In genomic region chr17:38800237-38800760, GRCh38 we compare ENCODE assay signal across 8 cellular contexts. TPM values are rescaled to one million over a fixed set of nuclear protein-coding genes. Genes with fewer than 3 reads are reported as not detected.
DNase-seq lines count a peak whose midpoint lies in the region; TF ChIP-seq lines count a peak whose summit lies in the region.

No MANE protein-coding gene starts in this region.

- intact Hi-C loops in OCI-LY7 (cut with micrococcal nuclease; ENCODE audit: unreplicated experiment): loop anchor here (1.0 kb wide), 1 partner anchor 69 kb away; no protein-coding TSS in a partner anchor

- POLR2A ChIA-PET in OCI-LY7 (lab: Charles Lee): interaction anchor here (0.8 kb wide), 1 partner anchor 8 kb away, joined by 3 read pairs; no protein-coding TSS in a partner anchor

- no TSS peak for BruUV-seq in OCI-LY7 (replicated peaks; lab: Mats Ljungman, UMichigan)

- H3K4me2 ChIP-seq in OCI-LY7 (ENCODE audit: low read length) (peak overlapping the region; percentile 86), parathyroid adenoma (ENCODE audit: low read length) (peak overlapping the region; percentile 50)

- H3K27me3 ChIP-seq in parathyroid adenoma (ENCODE audit: control insufficient read depth, insufficient read depth, low read length): no peaks in the 10 kb centered on the region

- H3K4me3 ChIP-seq in OCI-LY7 (ENCODE audit: low read depth, low read length, poor library complexity, severe bottlenecking) (peak overlapping the region; percentile 97), epithelial cell of proximal tubule (ENCODE audit: low read depth, low read length) (peak overlapping the region; percentile 83), parathyroid adenoma (ENCODE audit: low read depth, low read length) (peak overlapping the region; percentile 73)

- H3K79me2 ChIP-seq in OCI-LY7 (ENCODE audit: insufficient read depth, low read depth, low read length) (peaks cover 31% of the 10 kb centered on the region), parathyroid adenoma (peaks cover 18% of the 10 kb centered on the region)

- H3K27ac ChIP-seq in OCI-LY7 (ENCODE audit: low read depth, low read length, poor library complexity, severe bottlenecking): peak overlapping the region; percentile 80
- peak overlapping the region; percentile 99 for H3K27ac ChIP-seq in parathyroid adenoma

- H3K36me3 ChIP-seq in ES-I3 (ENCODE audit: insufficient read depth, low read length) (peaks cover 5% of the 10 kb centered on the region), OCI-LY7 (ENCODE audit: insufficient read depth, low read length) (peaks cover 53% of the 10 kb centered on the region), parathyroid adenoma (ENCODE audit: control insufficient read depth, insufficient read depth, low read length) (no peaks in the 10 kb centered on the region)

- no peaks in the 10 kb centered on the region for H3K9me2 ChIP-seq in OCI-LY7 (ENCODE audit: insufficient read depth, low read length)

- H3K9ac ChIP-seq in ES-I3 (ENCODE audit: low read depth, low read length) (peak overlapping the region; percentile 81; the same call in 1 of the 2 replicates), parathyroid adenoma (no peak overlapping the region)

- no peaks in the 10 kb centered on the region for H4K20me1 ChIP-seq in OCI-LY7 (ENCODE audit: insufficient read depth, low read length)

- peak overlapping the region; percentile 56; the same call in 1 of the 2 replicates for H2AFZ ChIP-seq in OCI-LY7 (ENCODE audit: low read length)
- peak overlapping the region; percentile 98 for H2AFZ ChIP-seq in parathyroid adenoma

- no peak for TF ChIP-seq CTCF in OCI-LY7 (conservative IDR thresholded peaks at IDR 0.05; ENCODE audit: low read length)
- TF ChIP-seq CTCF in epithelial cell of proximal tubule (conservative IDR thresholded peaks at IDR 0.05; ENCODE audit: low read depth, low read length): no peak
- no peak for TF ChIP-seq CTCF in parathyroid adenoma (IDR thresholded peaks at IDR 0.05)

- H3K9me3 ChIP-seq in ES-I3 (ENCODE audit: control insufficient read depth, insufficient read depth, low read length): no peaks in the 10 kb centered on the region
- H3K9me3 ChIP-seq in OCI-LY7 (ENCODE audit: low read length): no peaks in the 10 kb centered on the region
- no peaks in the 10 kb centered on the region for H3K9me3 ChIP-seq in parathyroid adenoma (ENCODE audit: control insufficient read depth, low read length)

- CTCF ChIA-PET in OCI-LY7 (lab: Charles Lee; ENCODE audit: unreplicated experiment): no interaction called here

- H3K4me1 ChIP-seq in ES-I3 (ENCODE audit: insufficient read depth, low read length): no peaks in the 10 kb centered on the region; the same call in 1 of the 2 replicates
- peaks cover 24% of the 10 kb centered on the region for H3K4me1 ChIP-seq in OCI-LY7 (ENCODE audit: insufficient read depth, low read length, poor library complexity, severe bottlenecking)
- H3K4me1 ChIP-seq in parathyroid adenoma: peaks cover 8% of the 10 kb centered on the region

- DNase-seq in OCI-LY7 (ENCODE audit: low spot score) (no peak), epithelial cell of proximal tubule (ENCODE audit: low read depth) (no peak), superior temporal gyrus (ENCODE audit: extremely low spot score) (no peak), AG08395 (ENCODE audit: low spot score) (no peak), NCI-H345 (lab: John Stamatoyannopoulos, UW) (no peak)
- no peak for DNase-seq in stimulated activated naive CD4-positive, alpha-beta T cell (lab: John Stamatoyannopoulos, UW)

RNA-seq across cellular contexts. Expression of gene PIP4K2B, which starts 0.9 kb away (rescaled TPM):
- total RNA-seq in OCI-LY7 (2014; rRNA removed; shearing (Covaris generic)): 23.6 and 33.0 TPM in 2 replicates
- total RNA-seq in OCI-LY7 (2022) (37.8 and 38.6 TPM in 2 replicates), epithelial cell of proximal tubule (20.9 and 39.0 TPM in 2 replicates)

RNA-seq across cellular contexts. Expression of gene CWC25, which starts 24.8 kb away (rescaled TPM):
- 22.2 and 25.4 TPM in 2 replicates for total RNA-seq in OCI-LY7 (2014; rRNA removed; shearing (Covaris generic))
- 26.8 and 30.8 TPM in 2 replicates for total RNA-seq in OCI-LY7 (2022)
- 9.6 and 13.9 TPM in 2 replicates for total RNA-seq in epithelial cell of proximal tubule

RNA-seq across cellular contexts. Expression of gene PSMB3, which starts 47.8 kb away (rescaled TPM):
- total RNA-seq in OCI-LY7 (2014; rRNA removed; shearing (Covaris generic)): 290 and 348 TPM in 2 replicates
- total RNA-seq in OCI-LY7 (2022): 231 and 246 TPM in 2 replicates
- 311 and 436 TPM in 2 replicates for total RNA-seq in epithelial cell of proximal tubule

RNA-seq across cellular contexts. Expression of gene PCGF2, which starts 52.2 kb away (rescaled TPM):
- 8.9 and 12.8 TPM in 2 replicates for total RNA-seq in OCI-LY7 (2014; rRNA removed; shearing (Covaris generic))
- total RNA-seq in OCI-LY7 (2022) (40.0 and 47.3 TPM in 2 replicates), epithelial cell of proximal tubule (6.1 and 7.6 TPM in 2 replicates)

RNA-seq across cellular contexts. Expression of gene RPL23, which starts 53.2 kb away (rescaled TPM):
- total RNA-seq in OCI-LY7 (2014; rRNA removed; shearing (Covaris generic)): 1,289 and 1,881 TPM in 2 replicates
- total RNA-seq in OCI-LY7 (2022) (1,611 and 1,766 TPM in 2 replicates), epithelial cell of proximal tubule (1,471 and 1,718 TPM in 2 replicates)
